1 cellular context compared by ENCODE assay signal in genomic region chr16:85554791-85555548, GRCh38.
A peak's percentile ranks its signal among the peaks of the same experiment; 100 is the strongest.
TF ChIP-seq lines count a peak whose summit lies in the region.

No MANE protein-coding gene starts in this region.

TF ChIP-seq in HepG2, 621 proteins besides CTCF, POLR2A, EP300 and RAD21 (continued from another document and continues in another):
- TF ChIP-seq ZBTB49 (CRISPR knock-in tag; IDR thresholded peaks at IDR 0.05; ENCODE audit: borderline replicate concordance) (no peak), ZSCAN9 (CRISPR knock-in tag; IDR thresholded peaks at IDR 0.05; ENCODE audit: borderline replicate concordance) (no peak), GABPB1 (CRISPR knock-in tag; IDR thresholded peaks at IDR 0.05) (peak; percentile 60; the same call in 1 of the 2 replicates), ZBTB7B (CRISPR knock-in tag; IDR thresholded peaks at IDR 0.05) (peak; percentile 67; the same call in 1 of the 2 replicates), ZBTB1 (CRISPR knock-in tag; IDR thresholded peaks at IDR 0.05; ENCODE audit: borderline replicate concordance) (no peak), SIX1 (CRISPR knock-in tag; IDR thresholded peaks at IDR 0.05; ENCODE audit: borderline replicate concordance) (no peak), YEATS4 (CRISPR knock-in tag; IDR thresholded peaks at IDR 0.05; ENCODE audit: borderline replicate concordance) (0 out of 2 replicates have a peak, but pooled peaks have one; percentile 22), MLLT10 (CRISPR knock-in tag; IDR thresholded peaks at IDR 0.05) (no peak), MYPOP (CRISPR knock-in tag; IDR thresholded peaks at IDR 0.05) (0 out of 2 replicates have a peak, but pooled peaks have one; percentile 6), SALL2 (CRISPR knock-in tag; IDR thresholded peaks at IDR 0.05) (no peak), NR1H2 (CRISPR knock-in tag; IDR thresholded peaks at IDR 0.05; ENCODE audit: borderline replicate concordance, low read depth) (no peak), ZNF275 (CRISPR knock-in tag; IDR thresholded peaks at IDR 0.05; ENCODE audit: borderline replicate concordance) (no peak), ZNF263 (CRISPR knock-in tag; IDR thresholded peaks at IDR 0.05) (peak; percentile 81), TCF7 (IDR thresholded peaks at IDR 0.05; ENCODE audit: low read depth) (no peak), SETDB1 (CRISPR knock-in tag; IDR thresholded peaks at IDR 0.05; ENCODE audit: borderline replicate concordance) (no peak), PRDM15 (CRISPR knock-in tag; IDR thresholded peaks at IDR 0.05) (no peak), KAT7 (CRISPR knock-in tag; IDR thresholded peaks at IDR 0.05; ENCODE audit: borderline replicate concordance) (peak; percentile 74), GMEB2 (CRISPR knock-in tag; IDR thresholded peaks at IDR 0.05; ENCODE audit: low read depth) (no peak), TFDP1 (CRISPR knock-in tag; IDR thresholded peaks at IDR 0.05; ENCODE audit: borderline replicate concordance) (peak; percentile 16; the same call in 1 of the 2 replicates), DRAP1 (CRISPR knock-in tag; IDR thresholded peaks at IDR 0.05) (no peak), ZNF414 (CRISPR knock-in tag; IDR thresholded peaks at IDR 0.05) (no peak), PHF8 (CRISPR knock-in tag; IDR thresholded peaks at IDR 0.05) (peak; percentile 52), LRRFIP1 (CRISPR knock-in tag; conservative IDR thresholded peaks at IDR 0.05) (no peak), ZNF546 (CRISPR knock-in tag; conservative IDR thresholded peaks at IDR 0.05) (no peak), KDM3A (CRISPR knock-in tag; IDR thresholded peaks at IDR 0.05; ENCODE audit: low read depth) (peak; percentile 26; the same call in 1 of the 2 replicates), ATF7 (IDR thresholded peaks at IDR 0.05) (no peak), ATF7 (CRISPR knock-in tag; IDR thresholded peaks at IDR 0.05) (no peak), TAF15 (IDR thresholded peaks at IDR 0.05; ENCODE audit: low read depth, low read length, poor library complexity, severe bottlenecking) (peak; percentile 67), ARID5B (CRISPR knock-in tag; IDR thresholded peaks at IDR 0.05) (peak; percentile 39; the same call in 1 of the 2 replicates), ZC3H13 (CRISPR knock-in tag; IDR thresholded peaks at IDR 0.05) (no peak), LCORL (IDR thresholded peaks at IDR 0.05) (no peak), LCORL (CRISPR knock-in tag; IDR thresholded peaks at IDR 0.05) (0 out of 2 replicates have a peak, but pooled peaks have one; percentile 40), PBX2 (CRISPR knock-in tag; IDR thresholded peaks at IDR 0.05) (no peak), ZNF660 (CRISPR knock-in tag; IDR thresholded peaks at IDR 0.05; ENCODE audit: borderline replicate concordance, low read depth) (no peak), FOXC1 (CRISPR knock-in tag; IDR thresholded peaks at IDR 0.05; ENCODE audit: borderline replicate concordance) (no peak), KLF11 (CRISPR knock-in tag; IDR thresholded peaks at IDR 0.05) (no peak), TERF1 (CRISPR knock-in tag; IDR thresholded peaks at IDR 0.05) (no peak)
